In genomic region chr1:6784560-6785317, GRCh38 we compare ENCODE assay signal across 8 cellular contexts. TPM values are rescaled to one million over a fixed set of nuclear protein-coding genes. Genes with fewer than 3 reads are reported as not detected.
DNase-seq lines count a peak whose midpoint lies in the region; ATAC-seq and TF ChIP-seq lines count a peak whose summit lies in the region.

No MANE protein-coding gene starts in this region.

- H3K4me3 ChIP-seq in cardiac fibroblast (replicated peaks in 1 of 2; ENCODE audit: low read depth in 2 of 2, low read length in 2 of 2) (peak overlapping the region; percentile 64 to 71), skin epidermis (peak overlapping the region; percentile 57 to 90 (median 73))

- CTCF ChIA-PET in WTC11 (lab: Charles Lee), result interaction anchor here (0.6 to 2.1 kb wide), 14 partner anchors 13 to 440 kb away, joined by 3 to 7 read pairs (median 4); partner anchors contain the start of gene DNAJC11

- H3K27me3 Mint-ChIP-seq in WTC11 (ENCODE audit: low read depth), result no peaks in the 10 kb centered on the region

- POLR2A ChIA-PET in WTC11 (lab: Charles Lee), result interaction anchor here (1.0 to 1.8 kb wide), 5 partner anchors 14 to 423 kb away, joined by 3 to 10 read pairs (median 5); no protein-coding TSS in a partner anchor

- ATAC-seq in HG03175 (IDR thresholded peaks at IDR 0.05; ENCODE audit: unreplicated experiment) (peak; percentile 78), WTC11 (peak; percentile 90)

- H3K27ac Mint-ChIP-seq in WTC11, result no peak overlapping the region

- peak; percentile 63 for TF ChIP-seq POLR2A in GM18951 (IDR thresholded peaks at IDR 0.05; ENCODE audit: extremely low read depth, insufficient read depth, insufficient read length)

- in situ Hi-C loops in GM18951 (cut with MboI; ENCODE audit: low sequenced_read_pairs, unreplicated experiment), result no loop called here

- no peaks in the 10 kb centered on the region for H3K9me3 Mint-ChIP-seq in WTC11

- H3K36me3 Mint-ChIP-seq in WTC11, result no peaks in the 10 kb centered on the region

- H3K27ac ChIP-seq in skin epidermis, result peak overlapping the region; percentile 83 to 100 (median 98)

- peak overlapping the region; percentile 83 for H3K4me3 Mint-ChIP-seq in WTC11

- peaks cover 40% of the 10 kb centered on the region for H3K4me1 Mint-ChIP-seq in WTC11

- TF ChIP-seq CTCF in WTC11 (IDR thresholded peaks at IDR 0.05) (no peak), cardiac fibroblast (IDR thresholded peaks at IDR 0.05; ENCODE audit: low read depth, low read length) (no peak)

- DNase-seq in AG08395 (ENCODE audit: low spot score) (peak; percentile 100), NCI-H2227 treated with DMSO at 0.1 percent for 48 hours (lab: John Stamatoyannopoulos, UW) (peak; percentile 99), WTC11 (ENCODE audit: low spot score) (peak; percentile 99), cardiac fibroblast (ENCODE audit: low read depth in 2 of 2) (peak; percentile 100), iPS-NIHi11 (ENCODE audit: low spot score) (peak; percentile 97)

TF ChIP-seq in WTC11, 78 proteins besides CTCF, POLR2A, EP300 and RAD21 (continues in another document):
- TF ChIP-seq HMGXB4 (CRISPR knock-in tag; IDR thresholded peaks at IDR 0.05), result peak; percentile 16; the same call in 1 of the 2 replicates
- TF ChIP-seq ZNF671 (CRISPR knock-in tag; IDR thresholded peaks at IDR 0.05), result no peak
- TF ChIP-seq GRHL2 (CRISPR knock-in tag; IDR thresholded peaks at IDR 0.05; ENCODE audit: insufficient replicate concordance, severe bottlenecking), result no peak
- TF ChIP-seq ETV6 (CRISPR knock-in tag; IDR thresholded peaks at IDR 0.05), result 0 out of 2 replicates have a peak, but pooled peaks have one; percentile 24
- TF ChIP-seq ARID4B (CRISPR knock-in tag; IDR thresholded peaks at IDR 0.05; ENCODE audit: borderline replicate concordance), result peak; percentile 77
- TF ChIP-seq NFE2L1 (CRISPR knock-in tag; IDR thresholded peaks at IDR 0.05), result no peak
- TF ChIP-seq NFYB (CRISPR knock-in tag; conservative IDR thresholded peaks at IDR 0.05; ENCODE audit: low read depth), result peak; percentile 93
- no peak for TF ChIP-seq IRF1 (CRISPR knock-in tag; IDR thresholded peaks at IDR 0.05)
- TF ChIP-seq MYBL2 (CRISPR knock-in tag; IDR thresholded peaks at IDR 0.05), result 0 out of 2 replicates have a peak, but pooled peaks have one; percentile 24
- no peak; the same call in 1 of the 2 replicates for TF ChIP-seq FOXK1 (CRISPR knock-in tag; IDR thresholded peaks at IDR 0.05)
- TF ChIP-seq USF1 (CRISPR knock-in tag; IDR thresholded peaks at IDR 0.05), result peak; percentile 79
- TF ChIP-seq SP1 (CRISPR knock-in tag; conservative IDR thresholded peaks at IDR 0.05), result peak; percentile 91; the same call in 1 of the 2 replicates
- no peak for TF ChIP-seq SOX15 (CRISPR knock-in tag; IDR thresholded peaks at IDR 0.05)
- TF ChIP-seq E2F5 (CRISPR knock-in tag; IDR thresholded peaks at IDR 0.05), result peak; percentile 95
- TF ChIP-seq NR1H2 (CRISPR knock-in tag; IDR thresholded peaks at IDR 0.05), result no peak
- TF ChIP-seq FOXP4 (CRISPR knock-in tag; IDR thresholded peaks at IDR 0.05), result 0 out of 2 replicates have a peak, but pooled peaks have one; percentile 49
- peak; percentile 31; the same call in 1 of the 2 replicates for TF ChIP-seq GABPB1 (CRISPR knock-in tag; IDR thresholded peaks at IDR 0.05)
- TF ChIP-seq RELA (CRISPR knock-in tag; IDR thresholded peaks at IDR 0.05; ENCODE audit: borderline replicate concordance), result no peak
- no peak for TF ChIP-seq ZNF263 (CRISPR knock-in tag; IDR thresholded peaks at IDR 0.05; ENCODE audit: low read depth)
- TF ChIP-seq CDX4 (CRISPR knock-in tag; IDR thresholded peaks at IDR 0.05; ENCODE audit: borderline replicate concordance), result no peak
- TF ChIP-seq CREM (CRISPR knock-in tag; IDR thresholded peaks at IDR 0.05), result peak; percentile 46; the same call in 1 of the 2 replicates

RNA-seq across cellular contexts. Expression of gene CAMTA1, which starts 0.5 kb away (rescaled TPM):
- 86.4 to 116 TPM (median 112 TPM) in 3 replicates for total RNA-seq in WTC11 (2021)

Comparison
In these comparisons a context has a peak if more than half of its experiments do, and no peak if none do; other contexts are left out.
1. Peak in every context shown above with its lines: DNase-seq, ATAC-seq, H3K4me3 ChIP-seq and H3K27ac ChIP-seq.